In genomic region chr18:2197945-2198344, GRCh38 we compare ENCODE assay signal across 28 cellular contexts.
"Had no signal": no experiment of that assay in that cellular context is flagged by ENCODE, and none has a peak within 500 bp of the region (broad histone marks: within the 10 kb centered on the region; RNA-seq: fewer than 3 reads in every experiment).

No MANE protein-coding gene starts in this region.

- ATAC-seq: activated CD4-positive, alpha-beta T cell treated with anti-CD3 and anti-CD28 coated beads for 36 hours; activated CD8-positive, alpha-beta memory T cell treated with anti-CD3 and anti-CD28 coated beads, Interleukin-2, amount 10 ng/mL, durations not matched to agents 7 days and 5 days; activated CD8-positive, alpha-beta T cell treated with anti-CD3 and anti-CD28 coated beads, Interleukin-2, amount 10 ng/mL, durations not matched to agents 7 days and 5 days; body of pancreas; left lung; mucosa of descending colon; natural killer cell treated with Interleukin-12 subunit alpha and Interleukin-12 subunit beta and Interleukin-15 and Interleukin-18, amount 100 ng/mL, for 72 hours; right lobe of liver; stimulated activated naive CD8-positive, alpha-beta T cell treated with anti-CD3 and anti-CD28 coated beads, Interleukin-15, Interleukin-2, amounts not matched to agents 100 U/mL and 50 U/mL, for 24 hours; T-helper 17 cell had no signal

- H3K27ac Mint-ChIP-seq: activated CD4-positive, alpha-beta T cell treated with anti-CD3 and anti-CD28 coated beads for 36 hours; activated CD8-positive, alpha-beta memory T cell treated with anti-CD3 and anti-CD28 coated beads, Interleukin-2, amount 10 ng/mL, durations not matched to agents 7 days and 5 days; activated CD8-positive, alpha-beta T cell treated with anti-CD3 and anti-CD28 coated beads, Interleukin-2, amount 10 ng/mL, durations not matched to agents 7 days and 5 days; activated naive CD8-positive, alpha-beta T cell treated with anti-CD3 and anti-CD28 coated beads for 36 hours; endodermal cell; natural killer cell treated with Interleukin-12 subunit alpha and Interleukin-12 subunit beta and Interleukin-15 and Interleukin-18, amount 100 ng/mL, for 72 hours; T-helper 17 cell had no signal

- H3K27ac ChIP-seq: adrenal gland, body of pancreas, cardiac muscle cell, colonic mucosa, left lung, right lobe of liver, thoracic aorta had no signal

- H3K4me1 ChIP-seq: adrenal gland, body of pancreas, colonic mucosa, left lung, right lobe of liver had no signal

- DNase-seq: activated CD4-positive, alpha-beta T cell treated with anti-CD3 and anti-CD28 coated beads for 36 hours; activated CD4-positive, CD25-positive, alpha-beta regulatory T cell; activated CD8-positive, alpha-beta memory T cell treated with anti-CD3 and anti-CD28 coated beads, Interleukin-2, amount 10 ng/mL, durations not matched to agents 7 days and 5 days; activated CD8-positive, alpha-beta T cell treated with anti-CD3 and anti-CD28 coated beads, Interleukin-2, amount 10 ng/mL, durations not matched to agents 7 days and 5 days; activated effector memory CD4-positive, alpha-beta T cell treated with Interleukin-2 at 50 U/mL for 16 hours; activated naive CD4-positive, alpha-beta T cell treated with Interleukin-2 at 50 U/mL for 16 hours; activated naive CD8-positive, alpha-beta T cell treated with anti-CD3 and anti-CD28 coated beads for 36 hours; activated T-cell treated with anti-CD3 and anti-CD28 coated beads for 4 hours; aorta; body of pancreas; cerebellar nuclear complex; colonic mucosa; endodermal cell; kidney glomerular epithelial cell; left lung; mucosa of descending colon; right lobe of liver; stimulated activated CD4-positive, alpha-beta T cell treated with anti-CD3 and anti-CD28 coated beads, Interleukin-12 subunit alpha, Interleukin-12 subunit beta, amount 100 ng/mL, for 4 hours; stimulated activated CD4-positive, alpha-beta T cell treated with anti-CD3 and anti-CD28 coated beads, Interleukin-4, amount 100 ng/mL, for 1 hour; stimulated activated naive CD8-positive, alpha-beta T cell treated with anti-CD3 and anti-CD28 coated beads, Interleukin-15, Interleukin-2, amounts not matched to agents 100 U/mL and 50 U/mL, for 24 hours; T-helper 17 cell; T1000; trophoblast cell had no signal

- H3K4me1 Mint-ChIP-seq: activated CD4-positive, alpha-beta T cell treated with anti-CD3 and anti-CD28 coated beads for 36 hours; activated CD8-positive, alpha-beta memory T cell treated with anti-CD3 and anti-CD28 coated beads, Interleukin-2, amount 10 ng/mL, durations not matched to agents 7 days and 5 days; activated naive CD8-positive, alpha-beta T cell treated with anti-CD3 and anti-CD28 coated beads for 36 hours; endodermal cell; T-helper 17 cell had no signal

- H3K27me3 Mint-ChIP-seq: activated CD8-positive, alpha-beta memory T cell treated with anti-CD3 and anti-CD28 coated beads, Interleukin-2, amount 10 ng/mL, durations not matched to agents 7 days and 5 days had no signal

- H3K27me3 ChIP-seq: adrenal gland, body of pancreas, cardiac muscle cell, colonic mucosa, left lung, right lobe of liver had no signal

- H3K4me3 Mint-ChIP-seq: activated CD4-positive, alpha-beta T cell treated with anti-CD3 and anti-CD28 coated beads for 36 hours; activated CD8-positive, alpha-beta memory T cell treated with anti-CD3 and anti-CD28 coated beads, Interleukin-2, amount 10 ng/mL, durations not matched to agents 7 days and 5 days; activated CD8-positive, alpha-beta T cell treated with anti-CD3 and anti-CD28 coated beads, Interleukin-2, amount 10 ng/mL, durations not matched to agents 7 days and 5 days; activated naive CD8-positive, alpha-beta T cell treated with anti-CD3 and anti-CD28 coated beads for 36 hours; endodermal cell; natural killer cell treated with Interleukin-12 subunit alpha and Interleukin-12 subunit beta and Interleukin-15 and Interleukin-18, amount 100 ng/mL, for 72 hours; T-helper 17 cell had no signal

- H3K4me3 ChIP-seq: adrenal gland, body of pancreas, cardiac muscle cell, colonic mucosa, left lung, lung, mucosa of descending colon, right lobe of liver, thoracic aorta had no signal

- H3K36me3 ChIP-seq: adrenal gland, cardiac muscle cell, colonic mucosa, left lung, right lobe of liver, thoracic aorta had no signal

- H3K36me3 Mint-ChIP-seq: activated CD8-positive, alpha-beta memory T cell treated with anti-CD3 and anti-CD28 coated beads, Interleukin-2, amount 10 ng/mL, durations not matched to agents 7 days and 5 days; activated naive CD8-positive, alpha-beta T cell treated with anti-CD3 and anti-CD28 coated beads for 36 hours; natural killer cell treated with Interleukin-12 subunit alpha and Interleukin-12 subunit beta and Interleukin-15 and Interleukin-18, amount 100 ng/mL, for 72 hours had no signal

- H3K9me3 ChIP-seq: adrenal gland, body of pancreas, colonic mucosa, mucosa of descending colon, right lobe of liver had no signal
